1 cellular context compared by ENCODE assay signal in genomic region chr6:20789162-20789561, GRCh38.
TF ChIP-seq lines count a peak whose summit lies in the region.

No MANE protein-coding gene starts in this region.

TF ChIP-seq in GM12878, 131 proteins besides CTCF, POLR2A, EP300 and RAD21 (continued from another document):
- TF ChIP-seq E4F1 (IDR thresholded peaks at IDR 0.05; ENCODE audit: borderline replicate concordance, partially characterized antibody) (no peak), MTA2 (IDR thresholded peaks at IDR 0.05; ENCODE audit: low read depth) (no peak), ATF3 (IDR thresholded peaks at IDR 0.05; ENCODE audit: borderline replicate concordance, extremely low read depth, low read depth, low read length) (no peak), PAX8 (IDR thresholded peaks at IDR 0.05) (no peak)
TF ChIP-seq in GM12878: peak in this region for 0.
